ENCODE assay signal across 19 cellular contexts in the genomic region with DNA sequence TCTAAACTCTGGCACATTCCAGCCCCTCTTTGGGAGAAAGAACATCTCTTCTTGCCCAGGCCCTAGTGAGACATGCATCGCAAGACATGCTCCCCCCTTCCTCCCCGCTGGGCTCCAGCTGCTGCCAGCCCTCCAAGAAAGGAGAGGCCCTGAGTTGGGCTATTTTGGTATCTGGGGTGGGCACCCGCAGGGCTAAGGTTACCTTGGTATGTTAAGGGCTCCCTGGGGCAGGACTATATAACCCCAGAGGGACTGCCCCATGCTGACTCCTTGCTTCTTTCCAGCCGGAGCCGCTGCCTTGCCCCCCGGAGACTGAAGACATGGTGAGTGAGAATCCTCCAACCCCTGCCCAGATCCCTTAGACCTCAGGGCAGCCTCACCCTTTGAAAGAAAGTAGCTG. TPM values are rescaled to one million over a fixed set of nuclear protein-coding genes. Genes with fewer than 3 reads are reported as not detected.
DNase-seq lines count a peak whose midpoint lies in the region; ATAC-seq and TF ChIP-seq lines count a peak whose summit lies in the region.
"Had no signal": no experiment of that assay in that cellular context is flagged by ENCODE, and none has a peak within 500 bp of the region (broad histone marks: within the 10 kb centered on the region; RNA-seq: fewer than 3 reads in every experiment).

Gene MYL11 (plus strand): TSS at position 265 of the 400 bp plus-strand sequence. CDS start 56 bp downstream, at position 321.

- H3K4me3 Mint-ChIP-seq in CD8-positive, alpha-beta T cell: no peak within 1 kb of the TSS
- no peak within 1 kb of the TSS for H3K4me3 Mint-ChIP-seq in neural progenitor cell

- dilution Hi-C loops in IMR-90 (cut with HindIII; ENCODE audit: low sequenced_read_pairs, unreplicated experiment): no loop called here

- no peak within 1 kb of the TSS for H3K4me3 ChIP-seq in CD8-positive, alpha-beta T cell (ENCODE audit: low read depth, low read length)
- H3K4me3 ChIP-seq in IMR-90 (ENCODE audit: insufficient read depth, low read depth, low read length) (no peak within 1 kb of the TSS), neural progenitor cell (no peak within 1 kb of the TSS)
- H3K4me3 ChIP-seq: BLaER1 treated with 17β-estradiol and CSF1 and Interleukin-3, amounts not matched to agents 10 nM and 100 nM; gastroesophageal sphincter; upper lobe of left lung had no signal

- TF ChIP-seq CTCF in CD8-positive, alpha-beta T cell (IDR thresholded peaks at IDR 0.05): no peak
- TF ChIP-seq CTCF in IMR-90 (conservative IDR thresholded peaks at IDR 0.05; ENCODE audit: low read depth, low read length): no peak
- no peak for TF ChIP-seq CTCF in neural progenitor cell (IDR thresholded peaks at IDR 0.05)

- no peak for ATAC-seq in CD8-positive, alpha-beta T cell
- ATAC-seq in IMR-90 (ENCODE audit: low read depth) (no peak), GM19351 (IDR thresholded peaks at IDR 0.05; ENCODE audit: unreplicated experiment) (no peak), GM18858 (IDR thresholded peaks at IDR 0.05; ENCODE audit: unreplicated experiment) (no peak), HG02642 (IDR thresholded peaks at IDR 0.05; ENCODE audit: poor library complexity, unreplicated experiment) (no peak), GM19324 (IDR thresholded peaks at IDR 0.05; ENCODE audit: low FRiP score, unreplicated experiment) (no peak)
- ATAC-seq: gastroesophageal sphincter, SK-N-SH treated with all-trans-retinoic acid at 6 μM for 48 hours had no signal

- H3K36me3 ChIP-seq in CD8-positive, alpha-beta T cell (ENCODE audit: insufficient read depth, low read length): no peaks in the 10 kb centered on the region
- H3K36me3 ChIP-seq in IMR-90 (ENCODE audit: control insufficient read depth, insufficient read depth, low read length): no peaks in the 10 kb centered on the region
- H3K36me3 ChIP-seq in neural progenitor cell: no peaks in the 10 kb centered on the region
- H3K36me3 ChIP-seq: BLaER1 treated with 17β-estradiol and CSF1 and Interleukin-3, amounts not matched to agents 10 nM and 100 nM; gastroesophageal sphincter; upper lobe of left lung had no signal

- H3K9ac ChIP-seq in IMR-90 (ENCODE audit: low read depth, low read length): no peak within 1 kb of the TSS
- no peak within 1 kb of the TSS for H3K9ac ChIP-seq in neural progenitor cell

- H3K79me2 ChIP-seq in neural progenitor cell (ENCODE audit: low read depth): peaks cover 9% of the 10 kb centered on the region

- H2AK5ac ChIP-seq in IMR-90 (ENCODE audit: low read depth, low read length): peak within 1 kb of the TSS; percentile 64; the same call in 1 of the 2 replicates

- H3K9me3 Mint-ChIP-seq in CD8-positive, alpha-beta T cell: no peaks in the 10 kb centered on the region
- H3K9me3 Mint-ChIP-seq in neural progenitor cell: no peaks in the 10 kb centered on the region
- H3K9me3 Mint-ChIP-seq: activated T-helper 2 cell treated with anti-CD3 and anti-CD28 coated beads, Interferon-gamma antibody, Interleukin-2, Interleukin-4, amounts not matched to agents 10 μg/mL and 5 μg/mL and 100 μg/mL, durations not matched to agents 14 hours and 24 hours and 36 hours had no signal

- no peaks in the 10 kb centered on the region for H3K27me3 ChIP-seq in CD8-positive, alpha-beta T cell (ENCODE audit: insufficient read depth, low read length)
- no peaks in the 10 kb centered on the region for H3K27me3 ChIP-seq in IMR-90 (ENCODE audit: control insufficient read depth, insufficient read depth, low read length)
- no peaks in the 10 kb centered on the region for H3K27me3 ChIP-seq in neural progenitor cell
- H3K27me3 ChIP-seq: BLaER1 treated with 17β-estradiol and CSF1 and Interleukin-3, amounts not matched to agents 10 nM and 100 nM; gastroesophageal sphincter; upper lobe of left lung had no signal

- CTCF ChIA-PET in CD8-positive, alpha-beta T cell (lab: Charles Lee): interaction anchor here (0.7 kb wide), 1 partner anchor 233 kb away, joined by 3 read pairs; no protein-coding TSS in a partner anchor
- CTCF ChIA-PET in IMR-90 (lab: Yijun Ruan, JAX): no interaction called here

- in situ Hi-C loops in IMR-90 (cut with MboI; ENCODE audit: low sequenced_read_pairs): no loop called here

- peaks cover 0 to 28% of the 10 kb centered on the region in 2 experiments for H3K79me1 ChIP-seq in IMR-90 (ENCODE audit: low read depth in 1 of 2, low read length in 2 of 2)

- H2BK15ac ChIP-seq in IMR-90 (ENCODE audit: low read depth, low read length): no peak within 1 kb of the TSS

- BruUV-seq in IMR-90 (replicated peaks; lab: Mats Ljungman, UMichigan): no TSS peak

- H3K14ac ChIP-seq in IMR-90 (replicated peaks; ENCODE audit: low read depth, low read length): no peak within 1 kb of the TSS

- no peak within 1 kb of the TSS for H2BK20ac ChIP-seq in IMR-90 (ENCODE audit: low read depth, low read length)

- no peak within 1 kb of the TSS for H3K27ac ChIP-seq in CD8-positive, alpha-beta T cell (ENCODE audit: low read depth, low read length)
- H3K27ac ChIP-seq in IMR-90 (ENCODE audit: insufficient read depth, low read length): no peak within 1 kb of the TSS
- H3K27ac ChIP-seq in cingulate gyrus (ENCODE audit: low read depth, low read length): peak within 1 kb of the TSS; percentile 10
- no peak within 1 kb of the TSS for H3K27ac ChIP-seq in neural progenitor cell

- peaks cover 10% of the 10 kb centered on the region for H3K36me3 Mint-ChIP-seq in CD8-positive, alpha-beta T cell
- no peaks in the 10 kb centered on the region for H3K36me3 Mint-ChIP-seq in neural progenitor cell

- POLR2A ChIA-PET in CD8-positive, alpha-beta T cell (lab: Charles Lee): no interaction called here
- POLR2A ChIA-PET in IMR-90 (lab: Charles Lee; ENCODE audit: unreplicated experiment): no interaction called here

- intact Hi-C loops in CD8-positive, alpha-beta T cell (cut with DNase I, micrococcal nuclease): loop anchor here in 1 of 2 experiments (10.0 kb wide), 2 partner anchors 280 to 570 kb away; partner anchors contain the start of genes MAZ, TBX6 and YPEL3
- intact Hi-C loops in IMR-90 (cut with micrococcal nuclease): no loop called here

- H3K18ac ChIP-seq in IMR-90 (ENCODE audit: low read depth, low read length): no peak within 1 kb of the TSS

- TF ChIP-seq RAD21 in IMR-90 (IDR thresholded peaks at IDR 0.05; ENCODE audit: low read length): no peak

- no peak within 1 kb of the TSS for H3K4me2 ChIP-seq in IMR-90 (ENCODE audit: low read depth, low read length)
- H3K4me2 ChIP-seq in neural progenitor cell: peak within 1 kb of the TSS; percentile 5

- H3K4me1 Mint-ChIP-seq in CD8-positive, alpha-beta T cell (ENCODE audit: low read depth): peaks cover 43% of the 10 kb centered on the region
- peaks cover 27% of the 10 kb centered on the region for H3K4me1 Mint-ChIP-seq in neural progenitor cell

- no peak within 1 kb of the TSS for H4K5ac ChIP-seq in IMR-90 (ENCODE audit: low read depth, low read length)

- H3K27ac Mint-ChIP-seq in CD8-positive, alpha-beta T cell: peak within 1 kb of the TSS; percentile 80
- H3K27ac Mint-ChIP-seq in neural progenitor cell: peak within 1 kb of the TSS; percentile 87

- no peak within 1 kb of the TSS for H2BK5ac ChIP-seq in IMR-90 (ENCODE audit: low read depth, low read length, poor library complexity, severe bottlenecking)

- H3K4me1 ChIP-seq in CD8-positive, alpha-beta T cell (ENCODE audit: insufficient read depth, low read length): peaks cover 31% of the 10 kb centered on the region
- H3K4me1 ChIP-seq in IMR-90 (ENCODE audit: control insufficient read depth, insufficient read depth, low read length): peaks cover 7% of the 10 kb centered on the region
- peaks cover 25% of the 10 kb centered on the region for H3K4me1 ChIP-seq in neural progenitor cell

- peaks cover 16% of the 10 kb centered on the region for H3K9me1 ChIP-seq in IMR-90 (ENCODE audit: insufficient read depth, low read length)

- H2AFZ ChIP-seq in IMR-90 (replicated peaks; ENCODE audit: low read length, poor library complexity): no peak within 1 kb of the TSS
- no peak within 1 kb of the TSS for H2AFZ ChIP-seq in neural progenitor cell (replicated peaks)

- DNase-seq in CD8-positive, alpha-beta T cell: no peak
- DNase-seq in IMR-90: no peak
- no peak for DNase-seq in neural progenitor cell (ENCODE audit: low spot score)
- DNase-seq: EL; midbrain; NCI-H526; stimulated activated CD4-positive, alpha-beta T cell treated with anti-CD3 and anti-CD28 coated beads, Interleukin-1b, Interleukin-23, amount 100 ng/mL, for 48 hours; upper lobe of left lung had no signal

- no peaks in the 10 kb centered on the region for H3K9me3 ChIP-seq in CD8-positive, alpha-beta T cell (ENCODE audit: low read length)
- H3K9me3 ChIP-seq in IMR-90 (ENCODE audit: control insufficient read depth, insufficient read depth, low read length) (no peaks in the 10 kb centered on the region), neural progenitor cell (ENCODE audit: low read depth) (no peaks in the 10 kb centered on the region)
- H3K9me3 ChIP-seq: BLaER1 treated with 17β-estradiol and CSF1 and Interleukin-3, amounts not matched to agents 10 nM and 100 nM; gastroesophageal sphincter; upper lobe of left lung had no signal

- H4K8ac ChIP-seq in IMR-90 (ENCODE audit: low read depth in 2 of 2, low read length in 2 of 2): no peak within 1 kb of the TSS

- H4K91ac ChIP-seq in IMR-90 (ENCODE audit: insufficient read depth, low read depth, low read length): no peak within 1 kb of the TSS

- peaks cover 36% of the 10 kb centered on the region for H3F3A ChIP-seq in neural progenitor cell (ENCODE audit: low read depth)

- H4K20me1 ChIP-seq in IMR-90 (ENCODE audit: insufficient read depth, low read length) (peaks cover 10% of the 10 kb centered on the region), neural progenitor cell (ENCODE audit: low read depth) (peaks cover 9% of the 10 kb centered on the region)

- H3K23ac ChIP-seq in IMR-90 (ENCODE audit: low read depth, low read length): no peak within 1 kb of the TSS

- no peak within 1 kb of the TSS for H3K4ac ChIP-seq in IMR-90 (ENCODE audit: low read depth, low read length)

- no peak within 1 kb of the TSS for H2BK120ac ChIP-seq in IMR-90 (ENCODE audit: low read depth, low read length)

- no CpG with 5 or more reads among the region's 6 CpGs for WGBS in IMR-90 (ENCODE audit: extremely low coverage in 2 of 2, insufficient read length in 1 of 2), 2 experiments

- no peaks in the 10 kb centered on the region for H3K27me3 Mint-ChIP-seq in CD8-positive, alpha-beta T cell (ENCODE audit: low read depth)
- no peaks in the 10 kb centered on the region for H3K27me3 Mint-ChIP-seq in neural progenitor cell (ENCODE audit: insufficient read depth, low read depth)

- H3K56ac ChIP-seq in IMR-90 (ENCODE audit: extremely low read depth, insufficient read depth, low read length): no peak within 1 kb of the TSS

- no peak for TF ChIP-seq POLR2A in IMR-90 (IDR thresholded peaks at IDR 0.05; ENCODE audit: low read depth, low read length)

- H2AK9ac ChIP-seq in IMR-90 (replicated peaks; ENCODE audit: low read depth, low read length, poor library complexity): peak within 1 kb of the TSS; percentile 82

TF ChIP-seq in IMR-90, 13 proteins besides CTCF, POLR2A, EP300 and RAD21 (continues in another document):
- TF ChIP-seq MXI1 (IDR thresholded peaks at IDR 0.05; ENCODE audit: borderline replicate concordance, low read depth, low read length): no peak

RNA-seq across cellular contexts. Expression of gene MYL11, which starts in this region (rescaled TPM):
- total RNA-seq in CD8-positive, alpha-beta T cell: 1 to 10 TPM; 3.0 to 3.1 TPM
- total RNA-seq in IMR-90 (2012; rRNA removed): not detected in 2 replicates
- 1.1 and 1.2 TPM in 2 replicates for polyA plus RNA-seq in IMR-90 (2012; rRNA removed)
- polyA plus RNA-seq in IMR-90 (2012; cell fraction: cytosol; rRNA removed): not detected in 2 replicates
- polyA plus RNA-seq in IMR-90 (2012; cell fraction: nucleus; rRNA removed; ENCODE audit: low replicate concordance): not detected in 2 replicates
- total RNA-seq in neural progenitor cell (ENCODE audit: low replicate concordance): 0.68 and 4.1 TPM in 2 replicates
- total RNA-seq: gastroesophageal sphincter, pulmonary artery endothelial cell had no signal
- polyA plus RNA-seq: endothelial cell of umbilical vein had no signal
